Comparison of ENCODE assay signal across 16 cellular contexts in genomic region chr10:119502618-119503155, GRCh38. TPM values are rescaled to one million over a fixed set of nuclear protein-coding genes. Genes with fewer than 3 reads are reported as not detected.
DNase-seq lines count a peak whose midpoint lies in the region; ATAC-seq, FAIRE-seq and TF ChIP-seq lines count a peak whose summit lies in the region.
"Had no signal": no experiment of that assay in that cellular context is flagged by ENCODE, and none has a peak within 500 bp of the region (broad histone marks: within the 10 kb centered on the region; RNA-seq: fewer than 3 reads in every experiment).

No MANE protein-coding gene starts in this region.

- in situ Hi-C loops in HepG2 (cut with HindIII; ENCODE audit: extremely low pct_ligation_motif_present, low pct_unique_long_range_greater_than_20kb), result loop anchor here (5.0 kb wide), 1 partner anchor 40 kb away; the partner anchor contains the start of gene RGS10

- no peak for TF ChIP-seq RAD21 in HepG2 (CRISPR knock-in tag; IDR thresholded peaks at IDR 0.05)

- TF ChIP-seq POLR2A in HepG2 (IDR thresholded peaks at IDR 0.05; ENCODE audit: insufficient read depth in 1 of 2, low read depth in 2 of 2, low read length in 2 of 2), result no peak
- TF ChIP-seq POLR2A in right lobe of liver (IDR thresholded peaks at IDR 0.05), result no peak

- H3K27ac ChIP-seq in HepG2 (ENCODE audit: extremely low read length, insufficient read depth, low read length) (no peak overlapping the region), right lobe of liver (no peak overlapping the region), esophagus (ENCODE audit: low read depth in 2 of 2, low read length in 1 of 2) (peak overlapping the region; percentile 8 to 46), upper lobe of right lung (peak overlapping the region; percentile 24)
- H3K27ac ChIP-seq: parathyroid adenoma, PC-9, thyroid gland had no signal

- DNase-seq in HepG2 (ENCODE audit: low spot score) (no peak), right lobe of liver (no peak), T-cell (peak in 1 of 34 experiments; percentile 29), upper lobe of right lung (no peak), HTR-8/SVneo (ENCODE audit: insufficient read length, low spot score) (no peak), NCI-H2107 (lab: John Stamatoyannopoulos, UW) (no peak)
- DNase-seq: cerebellar nuclear complex, DMS79, NCI-H1436, PC-9 had no signal

- H3K9me3 Mint-ChIP-seq in T-cell, result no peaks in the 10 kb centered on the region
- H3K9me3 Mint-ChIP-seq: IgD-negative memory B cell had no signal

- H3K27me3 ChIP-seq in HepG2 (ENCODE audit: control insufficient read depth in 1 of 2, insufficient read depth in 2 of 2, low read length in 2 of 2) (no peaks in the 10 kb centered on the region; a peak in 1 of 5 replicates), right lobe of liver (no peaks in the 10 kb centered on the region), esophagus (ENCODE audit: control insufficient read depth in 1 of 2, insufficient read depth in 2 of 2, low read length in 2 of 2) (no peaks in the 10 kb centered on the region), upper lobe of right lung (no peaks in the 10 kb centered on the region)
- H3K27me3 ChIP-seq: thyroid gland had no signal

- no peaks in the 10 kb centered on the region for H3K79me2 ChIP-seq in HepG2 (ENCODE audit: insufficient read depth, low read length)
- H3K79me2 ChIP-seq: parathyroid adenoma had no signal

- no peaks in the 10 kb centered on the region for H3K27me3 Mint-ChIP-seq in T-cell
- H3K27me3 Mint-ChIP-seq: IgD-negative memory B cell had no signal

- no peak for FAIRE-seq in HepG2 (lab: Jason Lieb, UNC)
- no peak for FAIRE-seq in HTR-8/SVneo (lab: Jason Lieb, UNC)

- peak overlapping the region; percentile 34 to 84 (median 61) for H3K4me3 Mint-ChIP-seq in T-cell

- no peaks in the 10 kb centered on the region for H4K20me1 ChIP-seq in HepG2 (ENCODE audit: insufficient read depth, low read length)

- BruUV-seq in HepG2 (replicated peaks; lab: Mats Ljungman, UMichigan), result no TSS peak

- CTCF ChIA-PET in HepG2 (lab: Yijun Ruan, JAX; ENCODE audit: low intra/inter-chr PET ratio, low total read pairs), result no interaction called here
- CTCF ChIA-PET in T-cell (lab: Charles Lee), result interaction anchor here in 1 of 2 donors (0.6 kb wide), 1 partner anchor 292 kb away, joined by 3 read pairs; no protein-coding TSS in a partner anchor

- H3K4me1 ChIP-seq in HepG2 (ENCODE audit: insufficient read depth, low read length), result peaks cover 49% of the 10 kb centered on the region
- H3K4me1 ChIP-seq in right lobe of liver, result no peaks in the 10 kb centered on the region
- H3K4me1 ChIP-seq in esophagus (ENCODE audit: control insufficient read depth in 2 of 2, insufficient read depth in 2 of 2, low read length in 1 of 2), result peaks cover 0 to 4% of the 10 kb centered on the region in 2 donors
- H3K4me1 ChIP-seq in upper lobe of right lung, result no peaks in the 10 kb centered on the region
- H3K4me1 ChIP-seq: parathyroid adenoma had no signal

- ATAC-seq in HepG2 (no peak), right lobe of liver (no peak), T-cell (replicated peaks in 1 of 4) (peak; percentile 7 to 22 (median 10)), upper lobe of right lung (no peak), GM18498 (IDR thresholded peaks at IDR 0.05; ENCODE audit: unreplicated experiment) (no peak)

- peak overlapping the region; percentile 99 to 100 for H3K27ac Mint-ChIP-seq in T-cell

- peak overlapping the region; percentile 35 for H3K4me2 ChIP-seq in HepG2 (ENCODE audit: low read depth, low read length)
- H3K4me2 ChIP-seq: PC-9 had no signal

- peaks cover 47% of the 10 kb centered on the region for H3K36me3 Mint-ChIP-seq in T-cell

- POLR2A ChIA-PET in HepG2 (lab: Yijun Ruan, JAX), result no interaction called here
- POLR2A ChIA-PET in T-cell (lab: Charles Lee), result no interaction called here

- WGBS in HepG2 (ENCODE audit: low lambda C conversion rate), result 68% methylated on average over 15 of the region's 19 CpGs
- WGBS in right lobe of liver (ENCODE audit: insufficient coverage, low coverage, low lambda C conversion rate, missing lambda C conversion rate), result 62% methylated on average over 11 of the region's 19 CpGs
- 66 to 78% methylated on average over 19 of the region's 19 CpGs for WGBS in esophagus, 2 donors

- intact Hi-C loops in HepG2 (cut with micrococcal nuclease; ENCODE audit: unreplicated experiment), result no loop called here
- intact Hi-C loops in right lobe of liver (cut with DNase I), result no loop called here
- intact Hi-C loops in upper lobe of right lung (cut with DNase I), result no loop called here

- H3K4me3 ChIP-seq in HepG2 (replicated peaks in 1 of 3; ENCODE audit: insufficient read depth in 1 of 3, low read depth in 2 of 3, low read length in 3 of 3) (no peak overlapping the region; a peak in 1 of 6 replicates), right lobe of liver (no peak overlapping the region), esophagus (ENCODE audit: low read depth in 1 of 2, low read length in 2 of 2) (no peak overlapping the region), upper lobe of right lung (no peak overlapping the region)
- H3K4me3 ChIP-seq: mucosa of descending colon, PC-9, thyroid gland had no signal

- no peaks in the 10 kb centered on the region for H3K9me3 ChIP-seq in HepG2 (ENCODE audit: low read length)
- no peaks in the 10 kb centered on the region for H3K9me3 ChIP-seq in right lobe of liver
- H3K9me3 ChIP-seq in esophagus (ENCODE audit: control insufficient read depth in 2 of 2, insufficient read depth in 1 of 2, low read depth in 1 of 2, low read length in 1 of 2), result no peaks in the 10 kb centered on the region
- H3K9me3 ChIP-seq in upper lobe of right lung, result no peaks in the 10 kb centered on the region
- H3K9me3 ChIP-seq: mucosa of descending colon, thyroid gland had no signal

- no peak overlapping the region for H2AFZ ChIP-seq in HepG2 (ENCODE audit: low read length)
- H2AFZ ChIP-seq: parathyroid adenoma, PC-9 had no signal

- TF ChIP-seq CTCF in HepG2 (CRISPR knock-in tag; IDR thresholded peaks at IDR 0.05) (no peak), right lobe of liver (IDR thresholded peaks at IDR 0.05) (no peak), upper lobe of right lung (IDR thresholded peaks at IDR 0.05) (no peak)

- TF ChIP-seq EP300 in HepG2 (IDR thresholded peaks at IDR 0.05; ENCODE audit: low read depth in 2 of 2, low read length in 2 of 2) (no peak), HepG2 (CRISPR knock-in tag; IDR thresholded peaks at IDR 0.05; ENCODE audit: borderline replicate concordance) (no peak)

- H3K4me1 Mint-ChIP-seq in T-cell, result peaks cover 90 to 95% (median 92%) of the 10 kb centered on the region in 3 donors

- no peak overlapping the region for H3K9ac ChIP-seq in HepG2 (ENCODE audit: insufficient read depth, low read depth, low read length)
- H3K9ac ChIP-seq: parathyroid adenoma had no signal

- H3K36me3 ChIP-seq in HepG2 (replicated peaks in 1 of 2; ENCODE audit: control insufficient read depth in 1 of 2, insufficient read depth in 2 of 2, low read length in 2 of 2), result no peaks in the 10 kb centered on the region
- no peaks in the 10 kb centered on the region for H3K36me3 ChIP-seq in right lobe of liver
- peaks cover 0 to 5% of the 10 kb centered on the region in 2 donors for H3K36me3 ChIP-seq in esophagus (ENCODE audit: control insufficient read depth in 2 of 2, insufficient read depth in 2 of 2, low read length in 1 of 2)
- no peaks in the 10 kb centered on the region for H3K36me3 ChIP-seq in upper lobe of right lung
- H3K36me3 ChIP-seq: thyroid gland had no signal

TF ChIP-seq in HepG2, 621 proteins besides CTCF, POLR2A, EP300 and RAD21 (continues in another document):
- no peak for TF ChIP-seq ISX (CRISPR knock-in tag; conservative IDR thresholded peaks at IDR 0.05)
- no peak for TF ChIP-seq RBFOX2 (IDR thresholded peaks at IDR 0.05; ENCODE audit: low read depth, low read length)
- TF ChIP-seq ZBTB21 (CRISPR knock-in tag; IDR thresholded peaks at IDR 0.05), result no peak
- no peak for TF ChIP-seq ZSCAN9 (CRISPR knock-in tag; IDR thresholded peaks at IDR 0.05; ENCODE audit: borderline replicate concordance)

RNA-seq across cellular contexts. Expression of gene RGS10, which starts 39.8 kb away (rescaled TPM):
- total RNA-seq in HepG2 (2016; rRNA removed; fragmentation: Illumina TruSeq; extraction: Trizol), result 1.1 and 1.7 TPM in 2 replicates
- 2.3 and 4.0 TPM in 2 replicates for total RNA-seq in HepG2 (2016; cell fraction: cytosol; rRNA removed; fragmentation: Illumina TruSeq; extraction: Trizol; ENCODE audit: low read depth)
- total RNA-seq in HepG2 (2016; cell fraction: insoluble cytoplasmic fraction; rRNA removed; fragmentation: Illumina TruSeq; extraction: Trizol), result 1.3 and 2.0 TPM in 2 replicates
- 2.3 and 2.4 TPM in 2 replicates for total RNA-seq in HepG2 (2016; cell fraction: membrane; rRNA removed; fragmentation: Illumina TruSeq; extraction: Trizol)
- 0.78 and 1.1 TPM in 2 replicates for total RNA-seq in HepG2 (2016; cell fraction: nucleus; rRNA removed; fragmentation: Illumina TruSeq; extraction: Trizol)
- polyA plus RNA-seq in HepG2 (2011; rRNA removed), result 4.1 and 5.1 TPM in 2 replicates
- polyA plus RNA-seq in HepG2 (2011; cell fraction: cytosol; rRNA removed), result 2.9 and 4.0 TPM in 2 replicates
- polyA plus RNA-seq in HepG2 (2011; cell fraction: nucleus; rRNA removed), result 1.2 and 1.3 TPM in 2 replicates
- 1.4 and 3.1 TPM in 2 replicates for polyA plus RNA-seq in HepG2 (2012)
- polyA plus RNA-seq in HepG2 (2016; cell fraction: cytosol; fragmentation: Illumina TruSeq; extraction: Trizol; ENCODE audit: low read depth), result 3.3 and 5.1 TPM in 2 replicates
- polyA plus RNA-seq in HepG2 (2016; cell fraction: insoluble cytoplasmic fraction; fragmentation: Illumina TruSeq; extraction: Trizol; ENCODE audit: low read depth), result 2.4 and 3.6 TPM in 2 replicates
- polyA plus RNA-seq in HepG2 (2016; cell fraction: membrane; fragmentation: Illumina TruSeq; extraction: Trizol; ENCODE audit: low read depth), result 3.3 TPM in 2 replicates
- polyA plus RNA-seq in HepG2 (2016; cell fraction: nucleus; fragmentation: Illumina TruSeq; extraction: Trizol; ENCODE audit: insufficient read depth, low read depth), result 0.67 and 1.8 TPM in 2 replicates
- 1.3 and 2.3 TPM in 2 replicates for polyA minus RNA-seq in HepG2 (2011; rRNA and poly(A)+ RNA removed; ENCODE audit: low replicate concordance)
- polyA minus RNA-seq in HepG2 (2011; cell fraction: cytosol; rRNA and poly(A)+ RNA removed), result 1.3 and 2.1 TPM in 2 replicates
- polyA minus RNA-seq in HepG2 (2011; cell fraction: nucleus; rRNA and poly(A)+ RNA removed), result 0.99 and 1.8 TPM in 2 replicates
- 1 to 10 TPM in 5 of 6 experiments, under 1 TPM in 1; 0.95 to 5.2 (median 3.7) TPM for total RNA-seq in right lobe of liver
- total RNA-seq in T-cell, result 100 to 1,000 TPM in 4 of 5 donors, 10 to 100 TPM in 1; 77.1 to 163 (median 155) TPM
- 10 to 100 TPM; 50.4 to 63.9 TPM for polyA plus RNA-seq in esophagus
- total RNA-seq in upper lobe of right lung, result 31.0 TPM

Comparison
In these comparisons a context has a peak if more than half of its experiments do, and no peak if none do; other contexts are left out.
1. ATAC-seq: peak in T-cell (4 of 4); none in HepG2 (single experiment), right lobe of liver (0 of 4), upper lobe of right lung (single experiment) and GM18498 (single experiment).
2. H3K27ac ChIP-seq: peak in esophagus (2 of 2) and upper lobe of right lung (single experiment); none in HepG2 (single experiment) and right lobe of liver (0 of 3).